ENCODE assay signal across 8 cellular contexts in the genomic region with DNA sequence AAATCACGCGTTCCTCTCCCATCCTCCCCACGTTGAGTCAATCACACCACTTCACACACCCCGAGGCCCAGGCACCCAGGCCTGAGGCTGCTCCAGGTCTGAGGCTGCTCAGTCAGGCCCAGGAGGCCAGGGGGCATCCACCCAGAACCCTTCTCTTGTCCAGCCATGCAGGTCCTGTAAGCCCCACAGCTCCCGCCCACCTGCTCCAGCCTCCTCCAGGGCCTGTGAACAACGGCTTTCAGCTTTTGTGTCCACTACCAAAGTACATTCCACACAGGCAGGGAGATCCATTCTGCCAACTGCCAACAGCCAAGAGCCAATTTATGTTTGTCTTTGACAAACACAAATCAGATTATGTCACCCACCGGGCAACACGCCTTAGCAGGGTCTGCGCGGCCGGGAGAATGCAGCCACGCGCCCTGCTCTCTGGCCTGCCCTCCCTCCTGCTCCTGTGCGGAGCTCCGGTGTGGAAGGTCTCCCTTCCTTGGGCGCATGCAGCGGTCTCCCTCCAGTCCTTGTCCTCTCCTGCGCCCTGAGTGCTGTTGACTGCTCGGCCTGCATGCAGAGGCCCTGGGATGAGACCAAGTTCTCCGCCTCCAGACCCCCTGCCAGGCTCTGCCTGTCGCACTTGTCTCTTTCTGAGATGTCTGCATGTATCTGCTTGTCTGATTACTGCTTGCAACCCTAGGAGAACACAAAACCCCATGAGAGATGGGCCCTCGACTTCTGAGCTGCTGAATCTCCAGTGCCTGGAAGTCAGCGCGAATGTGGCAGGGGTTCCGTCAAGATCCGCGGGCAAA.
DNase-seq lines count a peak whose midpoint lies in the region; ATAC-seq, FAIRE-seq and TF ChIP-seq lines count a peak whose summit lies in the region.

No MANE protein-coding gene starts in this region.

- in situ Hi-C loops in GM12878 (cut with MboI) = no loop called here

- DNase-seq in LNCaP clone FGC (ENCODE audit: low read depth) = peak; percentile 75
- DNase-seq in GM12878 (ENCODE audit: low read depth, low spot score) = no peak
- no peak for DNase-seq in lung (ENCODE audit: low spot score)
- DNase-seq in activated CD4-positive, alpha-beta T cell treated with anti-CD3 and anti-CD28 coated beads, Interleukin-2, amount 50 U/mL, for 48 hours = no peak
- no peak for DNase-seq in NCI-H1694 treated with DMSO at 0.1 percent for 48 hours (lab: John Stamatoyannopoulos, UW)

- no peaks in the 10 kb centered on the region for H4K20me1 ChIP-seq in GM12878 (ENCODE audit: control insufficient read depth, insufficient read depth)

- WGBS in GM12878 (ENCODE audit: insufficient coverage, insufficient replicate concordance, low lambda C conversion rate, missing lambda C conversion rate) = 65% methylated on average over 27 of the region's 27 CpGs
- 66 to 83% methylated on average over 27 of the region's 27 CpGs for WGBS in lung, 2 donors

- H3K9ac ChIP-seq in GM12878 (ENCODE audit: control insufficient read depth, insufficient read depth, low read length) = no peak overlapping the region

- H3K27ac Mint-ChIP-seq in stimulated activated memory B cell treated with anti-CD40 and anti-IgM and Interleukin-4, amounts not matched to agents 10 μg/mL and 1 μg/mL and 100 μg/mL, for 72 hours = no peak overlapping the region

- SMC1A ChIA-PET in GM12878 (lab: Charles Lee; ENCODE audit: uncharacterized antibody, unreplicated experiment) = no interaction called here

- no peak for TF ChIP-seq EP300 in GM12878 (IDR thresholded peaks at IDR 0.05; ENCODE audit: borderline replicate concordance in 1 of 2, control insufficient read depth in 1 of 2, low read depth in 2 of 2, low read length in 2 of 2)

- no peak for TF ChIP-seq RAD21 in GM12878 (IDR thresholded peaks at IDR 0.05; ENCODE audit: insufficient read depth, low read depth, low read length)

- no peak overlapping the region for H3K4me3 Mint-ChIP-seq in stimulated activated memory B cell treated with anti-CD40 and anti-IgM and Interleukin-4, amounts not matched to agents 10 μg/mL and 1 μg/mL and 100 μg/mL, for 72 hours

- CTCF ChIA-PET in GM12878 (lab: Yijun Ruan, JAX) = interaction anchor here (0.7 to 1.2 kb wide), 3 partner anchors 59 to 180 kb away, joined by 3 to 4 read pairs (median 3); no protein-coding TSS in a partner anchor

- no peaks in the 10 kb centered on the region for H3K36me3 Mint-ChIP-seq in stimulated activated memory B cell treated with anti-CD40 and anti-IgM and Interleukin-4, amounts not matched to agents 10 μg/mL and 1 μg/mL and 100 μg/mL, for 72 hours

- POLR2A ChIA-PET in GM12878 (lab: Charles Lee) = no interaction called here

- no peaks in the 10 kb centered on the region for H3K9me3 Mint-ChIP-seq in stimulated activated memory B cell treated with anti-CD40 and anti-IgM and Interleukin-4, amounts not matched to agents 10 μg/mL and 1 μg/mL and 100 μg/mL, for 72 hours

- H3K27me3 Mint-ChIP-seq in stimulated activated memory B cell treated with anti-CD40 and anti-IgM and Interleukin-4, amounts not matched to agents 10 μg/mL and 1 μg/mL and 100 μg/mL, for 72 hours = peaks cover 19% of the 10 kb centered on the region

- no TSS peak for BruUV-seq in GM12878 (replicated peaks; lab: Mats Ljungman, UMichigan)

- no peaks in the 10 kb centered on the region for H3K27me3 ChIP-seq in GM12878 (replicated peaks in 1 of 2; ENCODE audit: control insufficient read depth in 2 of 2, insufficient read depth in 2 of 2, low read length in 1 of 2)
- no peaks in the 10 kb centered on the region for H3K27me3 ChIP-seq in lung (ENCODE audit: control insufficient read depth, insufficient read depth)

- 0 out of 2 replicates have a peak overlapping the region, but pooled peaks have one; percentile 14 for H3K4me2 ChIP-seq in GM12878 (ENCODE audit: control insufficient read depth, insufficient read depth)

- FAIRE-seq in GM12878 (lab: Jason Lieb, UNC) = no peak

- TF ChIP-seq POLR2A in GM12878 (IDR thresholded peaks at IDR 0.05; ENCODE audit: low read depth, low read length) = no peak

- H3K4me1 ChIP-seq in GM12878 (ENCODE audit: control insufficient read depth, insufficient read depth, low read length) = no peaks in the 10 kb centered on the region
- H3K4me1 ChIP-seq in lung (ENCODE audit: control insufficient read depth in 2 of 2, insufficient read depth in 2 of 2, low read length in 2 of 2) = peaks cover 0 to 9% of the 10 kb centered on the region in 2 donors

- H3K27ac ChIP-seq in C4-2B = peak overlapping the region; percentile 4; the same call in 1 of the 2 replicates
- H3K27ac ChIP-seq in GM12878 (ENCODE audit: control insufficient read depth, insufficient read depth) = no peak overlapping the region
- H3K27ac ChIP-seq in lung (ENCODE audit: low read depth in 1 of 2, low read length in 1 of 2) = no peak overlapping the region

- no peaks in the 10 kb centered on the region; the same call in 2 of the 3 replicates for H3K9me3 ChIP-seq in GM12878 (replicated peaks; ENCODE audit: control insufficient read depth, insufficient read depth, low read length)
- peaks cover 0 to 2% of the 10 kb centered on the region in 2 donors for H3K9me3 ChIP-seq in lung (ENCODE audit: control insufficient read depth in 2 of 2, insufficient read depth in 1 of 2, low read length in 1 of 2)

- H3K36me3 ChIP-seq in GM12878 (ENCODE audit: control insufficient read depth in 2 of 2, insufficient read depth in 2 of 2, low read length in 1 of 2) = no peaks in the 10 kb centered on the region
- H3K36me3 ChIP-seq in lung (ENCODE audit: control insufficient read depth in 2 of 2, insufficient read depth in 2 of 2, low read length in 2 of 2) = no peaks in the 10 kb centered on the region

- peaks cover 10% of the 10 kb centered on the region for H3K4me1 Mint-ChIP-seq in stimulated activated memory B cell treated with anti-CD40 and anti-IgM and Interleukin-4, amounts not matched to agents 10 μg/mL and 1 μg/mL and 100 μg/mL, for 72 hours

- no peaks in the 10 kb centered on the region for H3K79me2 ChIP-seq in GM12878 (ENCODE audit: control insufficient read depth, insufficient read depth, low read length)

- intact Hi-C loops in GM12878 (cut with micrococcal nuclease; ENCODE audit: unreplicated experiment) = loop anchor here (1.0 to 10.0 kb wide), 3 partner anchors 179 to 1694 kb away; no protein-coding TSS in a partner anchor

- ATAC-seq in GM12878 (no peak), lung (ENCODE audit: insufficient read depth, low FRiP score) (peak; percentile 1), HG02610 (IDR thresholded peaks at IDR 0.05; ENCODE audit: unreplicated experiment) (no peak)
- ATAC-seq in stimulated activated memory B cell treated with anti-CD40 and anti-IgM and Interleukin-4, amounts not matched to agents 10 μg/mL and 1 μg/mL and 100 μg/mL, for 72 hours = no peak

- RAD21 ChIA-PET in GM12878 (lab: Charles Lee; ENCODE audit: unreplicated experiment) = no interaction called here

- H3K4me3 ChIP-seq in LNCaP clone FGC (ENCODE audit: low read depth, low read length) = peak overlapping the region; percentile 10; the same call in 1 of the 2 replicates
- H3K4me3 ChIP-seq in GM12878 = no peak overlapping the region; the same call in 1 of the 2 replicates
- H3K4me3 ChIP-seq in lung = no peak overlapping the region

- no peak for TF ChIP-seq CTCF in C4-2B (conservative IDR thresholded peaks at IDR 0.05)
- no peak for TF ChIP-seq CTCF in LNCaP clone FGC (IDR thresholded peaks at IDR 0.05; ENCODE audit: control insufficient read depth, extremely low read depth, insufficient read depth)
- no peak for TF ChIP-seq CTCF in GM12878 (IDR thresholded peaks at IDR 0.05 in 2 of 3, conservative IDR thresholded peaks at IDR 0.05 in 1 of 3; ENCODE audit: control insufficient read depth in 2 of 3, extremely low read depth in 1 of 3, insufficient read depth in 1 of 3, low read depth in 3 of 3, low read length in 3 of 3)
- TF ChIP-seq CTCF in lung (IDR thresholded peaks at IDR 0.05; ENCODE audit: control extremely low read depth, extremely low read depth) = no peak

- H2AFZ ChIP-seq in GM12878 (ENCODE audit: control insufficient read depth, low read depth, low read length) = 0 out of 2 replicates have a peak overlapping the region, but pooled peaks have one; percentile 4

TF ChIP-seq in GM12878, 131 proteins besides CTCF, POLR2A, EP300 and RAD21 (continues in another document):
- TF ChIP-seq MEF2A (IDR thresholded peaks at IDR 0.05; ENCODE audit: insufficient read depth, low read depth, low read length) = no peak
- TF ChIP-seq ATF7 (IDR thresholded peaks at IDR 0.05; ENCODE audit: low read depth) = no peak
- TF ChIP-seq, protein P1, sequence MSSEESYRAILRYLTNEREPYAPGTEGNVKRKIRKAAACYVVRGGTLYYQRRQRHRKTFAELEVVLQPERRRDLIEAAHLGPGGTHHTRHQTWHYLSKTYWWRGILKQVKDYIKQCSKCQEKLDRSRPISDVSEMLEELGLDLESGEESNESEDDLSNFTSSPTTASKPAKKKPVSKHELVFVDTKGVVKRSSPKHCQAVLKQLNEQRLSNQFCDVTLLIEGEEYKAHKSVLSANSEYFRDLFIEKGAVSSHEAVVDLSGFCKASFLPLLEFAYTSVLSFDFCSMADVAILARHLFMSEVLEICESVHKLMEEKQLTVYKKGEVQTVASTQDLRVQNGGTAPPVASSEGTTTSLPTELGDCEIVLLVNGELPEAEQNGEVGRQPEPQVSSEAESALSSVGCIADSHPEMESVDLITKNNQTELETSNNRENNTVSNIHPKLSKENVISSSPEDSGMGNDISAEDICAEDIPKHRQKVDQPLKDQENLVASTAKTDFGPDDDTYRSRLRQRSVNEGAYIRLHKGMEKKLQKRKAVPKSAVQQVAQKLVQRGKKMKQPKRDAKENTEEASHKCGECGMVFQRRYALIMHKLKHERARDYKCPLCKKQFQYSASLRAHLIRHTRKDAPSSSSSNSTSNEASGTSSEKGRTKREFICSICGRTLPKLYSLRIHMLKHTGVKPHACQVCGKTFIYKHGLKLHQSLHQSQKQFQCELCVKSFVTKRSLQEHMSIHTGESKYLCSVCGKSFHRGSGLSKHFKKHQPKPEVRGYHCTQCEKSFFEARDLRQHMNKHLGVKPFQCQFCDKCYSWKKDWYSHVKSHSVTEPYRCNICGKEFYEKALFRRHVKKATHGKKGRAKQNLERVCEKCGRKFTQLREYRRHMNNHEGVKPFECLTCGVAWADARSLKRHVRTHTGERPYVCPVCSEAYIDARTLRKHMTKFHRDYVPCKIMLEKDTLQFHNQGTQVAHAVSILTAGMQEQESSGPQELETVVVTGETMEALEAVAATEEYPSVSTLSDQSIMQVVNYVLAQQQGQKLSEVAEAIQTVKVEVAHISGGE (CRISPR knock-in tag; IDR thresholded peaks at IDR 0.05) = no peak
- TF ChIP-seq, protein P2, sequence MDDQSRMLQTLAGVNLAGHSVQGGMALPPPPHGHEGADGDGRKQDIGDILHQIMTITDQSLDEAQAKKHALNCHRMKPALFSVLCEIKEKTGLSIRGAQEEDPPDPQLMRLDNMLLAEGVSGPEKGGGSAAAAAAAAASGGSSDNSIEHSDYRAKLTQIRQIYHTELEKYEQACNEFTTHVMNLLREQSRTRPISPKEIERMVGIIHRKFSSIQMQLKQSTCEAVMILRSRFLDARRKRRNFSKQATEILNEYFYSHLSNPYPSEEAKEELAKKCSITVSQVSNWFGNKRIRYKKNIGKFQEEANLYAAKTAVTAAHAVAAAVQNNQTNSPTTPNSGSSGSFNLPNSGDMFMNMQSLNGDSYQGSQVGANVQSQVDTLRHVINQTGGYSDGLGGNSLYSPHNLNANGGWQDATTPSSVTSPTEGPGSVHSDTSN (IDR thresholded peaks at IDR 0.05; ENCODE audit: insufficient replicate concordance, low read depth, low read length) = no peak
